ENCODE assay signal across 29 cellular contexts in the genomic region with DNA sequence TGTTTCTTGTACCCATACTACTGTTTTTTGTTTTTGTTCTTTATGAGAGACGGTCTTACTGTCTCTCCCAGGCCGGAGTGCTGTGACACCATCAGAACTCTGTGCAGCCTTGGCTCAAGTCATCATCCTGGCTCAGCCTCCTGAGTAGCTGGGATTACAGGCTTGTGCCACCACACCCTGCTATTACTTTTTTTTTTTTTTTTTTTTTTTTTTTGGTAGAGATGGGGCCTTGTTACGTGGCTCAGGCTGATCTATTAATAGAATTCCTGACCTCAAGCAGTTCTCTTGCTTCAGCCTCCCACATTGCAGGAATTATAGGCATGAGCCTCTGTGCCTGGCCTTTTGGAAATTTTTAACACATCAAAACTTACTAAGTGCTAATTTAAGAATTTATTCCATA. TPM values are rescaled to one million over a fixed set of nuclear protein-coding genes. Genes with fewer than 3 reads are reported as not detected.
A peak's percentile ranks its signal among the peaks of the same experiment; 100 is the strongest.
DNase-seq lines count a peak whose midpoint lies in the region; ATAC-seq and TF ChIP-seq lines count a peak whose summit lies in the region.
"Had no signal": no experiment of that assay in that cellular context is flagged by ENCODE, and none has a peak within 500 bp of the region (broad histone marks: within the 10 kb centered on the region; RNA-seq: fewer than 3 reads in every experiment).

No MANE protein-coding gene starts in this region.

- no peaks in the 10 kb centered on the region for H3K9me3 ChIP-seq in MG63
- H3K9me3 ChIP-seq in right lobe of liver = no peaks in the 10 kb centered on the region

- POLR2A ChIA-PET in BJ (lab: Charles Lee) = no interaction called here

- H3K36me3 ChIP-seq in BJ (ENCODE audit: control insufficient read depth, insufficient read depth, low read length) (no peaks in the 10 kb centered on the region), MG63 (peaks cover 11% of the 10 kb centered on the region), right lobe of liver (no peaks in the 10 kb centered on the region)

- H3K4me3 ChIP-seq in BJ (ENCODE audit: low read depth, low read length) (no peak overlapping the region), MG63 (no peak overlapping the region), choroid plexus epithelial cell (ENCODE audit: low read depth, low read length) (no peak overlapping the region), right lobe of liver (no peak overlapping the region)
- H3K4me3 ChIP-seq: Peyer's patch, skin epidermis, tibial nerve had no signal

- TF ChIP-seq CTCF in BJ (IDR thresholded peaks at IDR 0.05; ENCODE audit: insufficient read depth, low read depth, low read length) (no peak), choroid plexus epithelial cell (conservative IDR thresholded peaks at IDR 0.05; ENCODE audit: low read depth, low read length) (no peak), right lobe of liver (IDR thresholded peaks at IDR 0.05) (no peak)

- TF ChIP-seq POLR2A in right lobe of liver (IDR thresholded peaks at IDR 0.05) = no peak

- 72% methylated on average over 3 of the region's 3 CpGs for WGBS in right lobe of liver (ENCODE audit: insufficient coverage, low coverage, low lambda C conversion rate, missing lambda C conversion rate)

- peaks cover 0 to 8% (median 3%) of the 10 kb centered on the region in 4 donors for H3K4me1 ChIP-seq in right lobe of liver

- intact Hi-C loops in right lobe of liver (cut with DNase I) = no loop called here

- CTCF ChIA-PET in BJ (lab: Yijun Ruan, JAX) = interaction anchor here (0.6 kb wide), 1 partner anchor 126 kb away, joined by 4 read pairs; no protein-coding TSS in a partner anchor

- ATAC-seq in GM21367 (IDR thresholded peaks at IDR 0.05; ENCODE audit: unreplicated experiment) = no peak
- no peak for ATAC-seq in GM19452 (IDR thresholded peaks at IDR 0.05; ENCODE audit: unreplicated experiment)
- ATAC-seq in right lobe of liver = no peak
- ATAC-seq: activated CD8-positive, alpha-beta T cell treated with anti-CD3 and anti-CD28 coated beads for 36 hours; HCT116; natural killer cell treated with Interleukin-12 subunit alpha and Interleukin-12 subunit beta and Interleukin-15 and Interleukin-18, amount 100 ng/mL, for 72 hours; stimulated activated naive CD8-positive, alpha-beta T cell treated with anti-CD3 and anti-CD28 coated beads, Interleukin-15, Interleukin-2, amounts not matched to agents 100 U/mL and 50 U/mL, for 24 hours had no signal

- H3K27ac ChIP-seq in right lobe of liver = no peak overlapping the region
- H3K27ac ChIP-seq: Peyer's patch, skin epidermis, tibial nerve had no signal

- DNase-seq in BJ (ENCODE audit: low read depth) (peak; percentile 45), MG63 (peak; percentile 16), choroid plexus epithelial cell (ENCODE audit: low read depth) (peak; percentile 51), myocyte (ENCODE audit: low read depth) (peak; percentile 68), activated gamma-delta T cell (lab: John Stamatoyannopoulos, UW) (no peak), right lobe of liver (no peak)
- DNase-seq: activated CD4-positive, CD25-positive, alpha-beta regulatory T cell; activated CD8-positive, alpha-beta T cell treated with anti-CD3 and anti-CD28 coated beads for 36 hours; activated naive CD4-positive, alpha-beta T cell treated with anti-CD3 and anti-CD28 coated beads for 36 hours; activated T-cell treated with anti-CD3 and anti-CD28 coated beads, Interleukin-2, amount 50 U/mL, for 24 hours; anterior cingulate cortex; cerebellar nuclear complex; effector CD8-positive, alpha-beta T cell; hypothalamus; kidney; NCI-H1105; NCI-H2081; NK-92 treated with Interleukin-12 subunit alpha and Interleukin-12 subunit beta, amount 100 ng/mL, for 24 hours; Peyer's patch; posterior cingulate gyrus; stimulated activated CD4-positive, alpha-beta T cell treated with anti-CD3 and anti-CD28 coated beads, Interleukin-2, amount 100 ng/mL, for 48 hours; stimulated activated naive CD8-positive, alpha-beta T cell treated with anti-CD3 and anti-CD28 coated beads, Interleukin-15, Interleukin-2, amounts not matched to agents 100 U/mL and 50 U/mL, for 24 hours; T-helper 2 cell had no signal

- no peaks in the 10 kb centered on the region for H3K27me3 ChIP-seq in BJ (ENCODE audit: control insufficient read depth, insufficient read depth, low read length)
- H3K27me3 ChIP-seq in MG63 = no peaks in the 10 kb centered on the region
- no peaks in the 10 kb centered on the region for H3K27me3 ChIP-seq in right lobe of liver
- H3K27me3 ChIP-seq: Peyer's patch, tibial nerve had no signal

RNA-seq across cellular contexts. Expression of a gene that starts 2.9 kb away (rescaled TPM):
- 5.4 and 7.4 TPM in 2 replicates for polyA plus RNA-seq in BJ (2011; rRNA removed)
- 8.5 and 11.2 TPM in 2 replicates for polyA minus RNA-seq in BJ (2011; rRNA and poly(A)+ RNA removed)
- total RNA-seq in MG63 (2014; rRNA removed; shearing (Covaris generic); ENCODE audit: low replicate concordance) = 10.6 and 11.9 TPM in 2 replicates
- total RNA-seq in myocyte (9.0 and 9.9 TPM in 2 replicates), right lobe of liver (1 to 10 TPM; 1.5 to 2.8 (median 2.1) TPM)
- polyA plus RNA-seq in myocyte (2012) = 5.6 TPM

RNA-seq across cellular contexts. Expression of a gene that starts 15.2 kb away (rescaled TPM):
- 11.0 and 16.3 TPM in 2 replicates for polyA plus RNA-seq in BJ (2011; rRNA removed)
- polyA minus RNA-seq in BJ (2011; rRNA and poly(A)+ RNA removed) = 5.1 and 5.2 TPM in 2 replicates
- total RNA-seq in MG63 (2014; rRNA removed; shearing (Covaris generic); ENCODE audit: low replicate concordance) = 13.6 and 42.5 TPM in 2 replicates
- 20.3 and 33.2 TPM in 2 replicates for total RNA-seq in myocyte
- polyA plus RNA-seq in myocyte (2012) = 19.9 TPM
- total RNA-seq in right lobe of liver = 10 to 100 TPM in 1 of 6 experiments, 1 to 10 TPM in 5; 1.1 to 10.8 (median 3.1) TPM

RNA-seq across cellular contexts. Expression of a gene that starts 15.2 kb away (rescaled TPM):
- 3.4 and 3.5 TPM in 2 replicates for polyA plus RNA-seq in BJ (2011; rRNA removed)
- 10.3 and 11.8 TPM in 2 replicates for polyA minus RNA-seq in BJ (2011; rRNA and poly(A)+ RNA removed)
- 6.5 and 10.6 TPM in 2 replicates for total RNA-seq in MG63 (2014; rRNA removed; shearing (Covaris generic); ENCODE audit: low replicate concordance)
- total RNA-seq in myocyte = 3.0 and 4.1 TPM in 2 replicates
- 4.6 TPM for polyA plus RNA-seq in myocyte (2012)
- total RNA-seq in right lobe of liver = 1 to 10 TPM in 2 of 6 experiments, under 1 TPM in 4; 0.31 to 1.6 (median 0.93) TPM

RNA-seq across cellular contexts. Expression of a gene that starts 27.9 kb away (rescaled TPM):
- polyA plus RNA-seq in BJ (2011; rRNA removed) = 1.7 and 2.1 TPM in 2 replicates
- 4.6 and 5.6 TPM in 2 replicates for polyA minus RNA-seq in BJ (2011; rRNA and poly(A)+ RNA removed)
- 7.6 and 10.0 TPM in 2 replicates for total RNA-seq in MG63 (2014; rRNA removed; shearing (Covaris generic); ENCODE audit: low replicate concordance)
- total RNA-seq in myocyte (8.6 and 12.5 TPM in 2 replicates), right lobe of liver (1 to 10 TPM; 1.9 to 2.7 (median 2.4) TPM)
- 2.1 TPM for polyA plus RNA-seq in myocyte (2012)

RNA-seq across cellular contexts. Expression of a gene that starts 41.5 kb away (rescaled TPM):
- 12.7 and 13.3 TPM in 2 replicates for polyA plus RNA-seq in BJ (2011; rRNA removed)
- polyA minus RNA-seq in BJ (2011; rRNA and poly(A)+ RNA removed) = 27.4 and 30.0 TPM in 2 replicates
- 7.7 and 17.8 TPM in 2 replicates for total RNA-seq in MG63 (2014; rRNA removed; shearing (Covaris generic); ENCODE audit: low replicate concordance)
- 15.8 and 17.3 TPM in 2 replicates for total RNA-seq in myocyte
- polyA plus RNA-seq in myocyte (2012) = 7.5 TPM
- 1 to 10 TPM; 2.3 to 7.0 (median 4.8) TPM for total RNA-seq in right lobe of liver

Comparison
In these comparisons a context has a peak if more than half of its experiments do, and no peak if none do; other contexts are left out.
1. DNase-seq: peak in BJ (single experiment), MG63 (single experiment), choroid plexus epithelial cell (single experiment) and myocyte (single experiment); none in activated gamma-delta T cell (single experiment) and right lobe of liver (0 of 3).